Comparison of ENCODE assay signal across 13 cellular contexts in the genomic region with DNA sequence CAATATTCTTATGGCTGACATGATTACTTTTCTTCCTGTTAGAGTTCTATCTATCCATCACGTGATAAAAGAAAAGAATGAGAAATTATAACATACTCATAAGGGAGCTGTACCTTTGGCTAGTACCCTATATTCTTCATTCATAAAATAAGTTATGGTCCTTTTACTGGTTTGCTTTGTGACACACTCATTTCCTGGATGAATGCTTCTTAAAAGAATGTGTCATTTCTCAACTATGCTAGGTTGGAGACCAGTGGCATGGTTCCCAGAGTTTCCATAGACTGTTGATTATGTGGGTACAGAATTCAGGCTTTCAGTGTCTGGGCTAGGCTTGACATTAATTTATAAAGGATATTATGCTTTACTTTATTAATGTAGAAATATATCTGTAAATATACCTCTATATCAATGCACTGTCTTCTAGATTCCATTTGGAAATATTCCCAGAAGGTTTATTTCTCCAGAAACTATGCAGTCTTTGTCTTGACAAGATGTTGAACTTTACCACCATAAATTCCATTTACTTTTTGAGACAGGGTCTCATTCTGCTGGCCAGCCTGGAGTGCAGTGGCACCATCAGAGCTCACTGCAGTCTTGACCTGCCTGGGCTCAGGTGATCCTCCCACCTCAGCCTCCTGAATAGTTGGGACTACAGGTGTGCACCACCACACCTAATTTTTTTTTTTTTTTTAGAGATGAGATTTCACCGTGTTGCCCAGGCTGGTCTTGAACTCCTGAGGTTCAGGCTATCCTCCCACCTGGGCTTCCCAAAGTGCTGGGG. TPM values are rescaled to one million over a fixed set of nuclear protein-coding genes. Genes with fewer than 3 reads are reported as not detected.
DNase-seq lines count a peak whose midpoint lies in the region; ATAC-seq, FAIRE-seq and TF ChIP-seq lines count a peak whose summit lies in the region.
"Had no signal": no experiment of that assay in that cellular context is flagged by ENCODE, and none has a peak within 500 bp of the region (broad histone marks: within the 10 kb centered on the region; RNA-seq: fewer than 3 reads in every experiment).

No MANE protein-coding gene starts in this region.

- H3K4me3 Mint-ChIP-seq in nephron progenitor cell, result no peak overlapping the region

- no peaks in the 10 kb centered on the region for H3K9me3 ChIP-seq in MM.1S (replicated peaks; ENCODE audit: insufficient read depth, low read length)
- H3K9me3 ChIP-seq: sigmoid colon had no signal

- peak; percentile 74 for DNase-seq in RWPE1 (ENCODE audit: low spot score)
- DNase-seq in fibroblast of pulmonary artery (ENCODE audit: low read depth), result peak; percentile 91
- no peak for DNase-seq in sciatic nerve (ENCODE audit: low spot score)
- DNase-seq in GM19239 (ENCODE audit: insufficient read length, low spot score), result no peak
- DNase-seq in nephron progenitor cell, result no peak
- DNase-seq in MM.1S, result no peak
- DNase-seq: NCI-H146; SIG-M5; sigmoid colon; stimulated activated naive CD4-positive, alpha-beta T cell had no signal

- CTCF ChIA-PET in RWPE1 (lab: Yijun Ruan, JAX), result no interaction called here

- no peaks in the 10 kb centered on the region for H3K79me2 ChIP-seq in MM.1S (ENCODE audit: low read length)

- peak; percentile 63 for FAIRE-seq in G401.6 (lab: Jason Lieb, UNC)
- FAIRE-seq in GM19239 (lab: Jason Lieb, UNC), result no peak

- H3K4me1 ChIP-seq in MM.1S (ENCODE audit: low read length), result no peaks in the 10 kb centered on the region

- H3K9ac ChIP-seq in MM.1S (ENCODE audit: low read length), result no peak overlapping the region

- H3K27me3 ChIP-seq in MM.1S (replicated peaks; ENCODE audit: insufficient read depth, low read length), result no peaks in the 10 kb centered on the region
- H3K27me3 ChIP-seq: cardiac muscle cell, sigmoid colon had no signal

- no peak overlapping the region for H2AFZ ChIP-seq in MM.1S (ENCODE audit: low read length)

- TF ChIP-seq CTCF in RWPE1 (conservative IDR thresholded peaks at IDR 0.05; ENCODE audit: low read depth), result no peak
- no peak for TF ChIP-seq CTCF in fibroblast of pulmonary artery (IDR thresholded peaks at IDR 0.05; ENCODE audit: low read length, missing control alignments)
- TF ChIP-seq CTCF in nephron progenitor cell (IDR thresholded peaks at IDR 0.05), result no peak
- no peak for TF ChIP-seq CTCF in MM.1S (IDR thresholded peaks at IDR 0.05; ENCODE audit: low read length)

- no peaks in the 10 kb centered on the region; the same call in 1 of the 2 replicates for H3K36me3 ChIP-seq in MM.1S (replicated peaks; ENCODE audit: insufficient read depth, low read length)

- no peaks in the 10 kb centered on the region for H4K20me1 ChIP-seq in MM.1S (ENCODE audit: insufficient read depth, low read length)

- H3K9me3 Mint-ChIP-seq in nephron progenitor cell, result no peaks in the 10 kb centered on the region

- H3K4me1 Mint-ChIP-seq in nephron progenitor cell, result no peaks in the 10 kb centered on the region

- H3K36me3 Mint-ChIP-seq in nephron progenitor cell (ENCODE audit: low read depth), result peaks cover 37% of the 10 kb centered on the region

- intact Hi-C loops in sciatic nerve (cut with DNase I), result no loop called here

- POLR2A ChIA-PET in RWPE1 (lab: Yijun Ruan, JAX; ENCODE audit: low non-redundant PET), result no interaction called here

- H3K4me2 ChIP-seq in MM.1S (ENCODE audit: low read depth, low read length), result no peak overlapping the region

- H3K9me2 ChIP-seq in MM.1S (replicated peaks; ENCODE audit: insufficient read depth, low read length), result no peaks in the 10 kb centered on the region

- ATAC-seq in sciatic nerve (peak; percentile 61), GM19351 (IDR thresholded peaks at IDR 0.05; ENCODE audit: unreplicated experiment) (no peak)

- H3K4me3 ChIP-seq in fibroblast of pulmonary artery (replicated peaks; ENCODE audit: low read depth, low read length) (no peak overlapping the region), MM.1S (ENCODE audit: low read length) (no peak overlapping the region)
- H3K4me3 ChIP-seq: cardiac muscle cell, sigmoid colon had no signal

- H3K27me3 Mint-ChIP-seq in nephron progenitor cell (ENCODE audit: low read depth, poor library complexity), result no peaks in the 10 kb centered on the region

- H3F3A ChIP-seq in MM.1S (ENCODE audit: insufficient read depth, low read length), result no peaks in the 10 kb centered on the region

- H3K27ac ChIP-seq in RWPE1 (peak overlapping the region; percentile 86), MM.1S (ENCODE audit: low read length) (no peak overlapping the region)
- H3K27ac ChIP-seq: cardiac muscle cell, sigmoid colon had no signal

- no peak overlapping the region for H3K27ac Mint-ChIP-seq in nephron progenitor cell

RNA-seq across cellular contexts. Expression of a gene that starts 23.8 kb away (rescaled TPM):
- 7.7 TPM for total RNA-seq in sciatic nerve

Comparison
In these comparisons a context has a peak if more than half of its experiments do, and no peak if none do; other contexts are left out.
1. DNase-seq: peak in RWPE1 (single experiment) and fibroblast of pulmonary artery (single experiment); none in sciatic nerve (single experiment), GM19239 (single experiment), nephron progenitor cell (single experiment) and MM.1S (single experiment).